ENCODE assay signal across 8 cellular contexts in the genomic region with DNA sequence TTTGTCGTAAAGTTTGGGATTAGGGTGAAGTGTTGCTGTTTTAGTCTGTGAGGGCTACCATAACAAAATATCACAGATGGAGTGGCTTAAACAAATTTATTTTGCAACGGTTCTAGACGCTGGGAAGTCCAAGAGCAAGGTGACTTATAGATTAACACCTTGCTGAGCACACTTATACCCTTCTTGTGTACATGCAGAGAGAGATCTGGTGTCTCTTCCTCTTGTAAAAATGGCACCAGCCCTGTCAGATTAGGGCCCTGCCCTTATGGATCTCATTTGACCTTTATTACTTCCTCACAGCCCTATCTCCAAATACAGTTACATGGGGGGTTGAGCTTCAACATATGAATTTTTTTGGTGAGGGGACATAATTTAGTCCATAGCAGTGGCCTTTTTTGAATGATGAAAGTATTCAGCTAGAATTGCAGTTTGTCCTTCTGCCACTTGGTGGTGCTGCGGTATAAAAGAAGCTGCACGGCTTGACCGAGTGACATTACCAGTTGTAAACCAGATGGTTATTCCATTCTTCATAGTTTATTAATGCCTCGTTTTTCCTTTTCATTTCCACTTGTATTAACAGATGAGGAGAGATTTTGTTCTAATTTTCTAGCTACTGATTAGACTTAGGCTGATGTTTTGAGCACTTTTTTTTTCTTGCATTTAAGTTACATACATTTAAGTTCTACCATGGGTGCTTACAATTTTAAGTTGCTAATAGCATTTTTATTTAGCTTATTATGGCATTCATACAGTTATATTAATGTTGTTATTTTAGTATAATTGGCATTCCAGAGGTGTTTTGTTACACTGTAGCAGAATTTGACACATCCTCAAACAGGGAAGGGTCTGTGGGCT. TPM values are rescaled to one million over a fixed set of nuclear protein-coding genes. Genes with fewer than 3 reads are reported as not detected.
DNase-seq lines count a peak whose midpoint lies in the region; ATAC-seq and TF ChIP-seq lines count a peak whose summit lies in the region.

No MANE protein-coding gene starts in this region.

- no peak overlapping the region for H3K27ac Mint-ChIP-seq in activated CD8-positive, alpha-beta T cell treated with anti-CD3 and anti-CD28 coated beads for 36 hours

- WGBS in mesenchymal stem cell = 49% methylated on average over 4 of the region's 7 CpGs

- H2AFZ ChIP-seq in mesenchymal stem cell (ENCODE audit: low read depth, low read length) = no peak overlapping the region

- intact Hi-C loops in activated CD8-positive, alpha-beta T cell treated with anti-CD3 and anti-CD28 coated beads for 36 hours (cut with micrococcal nuclease) = loop anchor here (5.0 to 10.0 kb wide), 2 partner anchors 331 to 609 kb away; no protein-coding TSS in a partner anchor

- H2BK12ac ChIP-seq in mesenchymal stem cell (ENCODE audit: low read length in 2 of 2) = no peak overlapping the region

- H3K79me1 ChIP-seq in mesenchymal stem cell (replicated peaks; ENCODE audit: low read length, poor library complexity, severe bottlenecking) = peaks cover 14% of the 10 kb centered on the region

- no peak overlapping the region for H3K4me3 ChIP-seq in effector memory CD4-positive, alpha-beta T cell (ENCODE audit: insufficient read depth, low read depth, low read length, poor library complexity, severe bottlenecking)
- H3K4me3 ChIP-seq in mesenchymal stem cell (ENCODE audit: insufficient read depth in 1 of 2, low read depth in 1 of 2, low read length in 2 of 2) = no peak overlapping the region

- peak; percentile 80 for DNase-seq in Ammon's horn (ENCODE audit: low spot score)
- peak; percentile 76 to 83 for DNase-seq in NCI-H446 (lab: John Stamatoyannopoulos, UW)
- peak; percentile 85 for DNase-seq in activated CD8-positive, alpha-beta T cell treated with anti-CD3 and anti-CD28 coated beads for 36 hours
- peak; percentile 43 to 68 (median 53) for DNase-seq in effector memory CD4-positive, alpha-beta T cell
- DNase-seq in mesenchymal stem cell = peak; percentile 79
- peak; percentile 55 to 62 for DNase-seq in stimulated activated CD8-positive, alpha-beta memory T cell treated with anti-CD3 and anti-CD28 coated beads, Interleukin-2, amount 100 ng/mL, for 48 hours (ENCODE audit: low read depth in 2 of 2)

- peak overlapping the region; percentile 13 for H3K9ac ChIP-seq in mesenchymal stem cell (ENCODE audit: low read length)

- peak; percentile 81 for ATAC-seq in GM18861 (IDR thresholded peaks at IDR 0.05; ENCODE audit: unreplicated experiment)
- ATAC-seq in HG03097 (IDR thresholded peaks at IDR 0.05; ENCODE audit: low FRiP score, unreplicated experiment) = peak; percentile 90
- ATAC-seq in activated CD8-positive, alpha-beta T cell treated with anti-CD3 and anti-CD28 coated beads for 36 hours = peak; percentile 94

- H3K9me3 ChIP-seq in effector memory CD4-positive, alpha-beta T cell (ENCODE audit: control insufficient read depth, low read length) = no peaks in the 10 kb centered on the region
- no peaks in the 10 kb centered on the region for H3K9me3 ChIP-seq in mesenchymal stem cell (ENCODE audit: control insufficient read depth, low read length)

- POLR2A ChIA-PET in activated CD8-positive, alpha-beta T cell treated with anti-CD3 and anti-CD28 coated beads for 36 hours (lab: Charles Lee) = interaction anchor here (0.6 to 1.9 kb wide), 5 partner anchors 8 to 119 kb away, joined by 3 to 4 read pairs (median 3); no protein-coding TSS in a partner anchor

- no peak overlapping the region for H3K23ac ChIP-seq in mesenchymal stem cell (ENCODE audit: low read length in 2 of 2)

- no peak overlapping the region for H3K14ac ChIP-seq in mesenchymal stem cell (ENCODE audit: low read length in 2 of 2)

- H3K36me3 Mint-ChIP-seq in activated CD8-positive, alpha-beta T cell treated with anti-CD3 and anti-CD28 coated beads for 36 hours (ENCODE audit: low read depth) = peaks cover 10% of the 10 kb centered on the region

- no peak overlapping the region for H2BK5ac ChIP-seq in mesenchymal stem cell (ENCODE audit: low read depth, low read length, poor library complexity, severe bottlenecking)

- no peak overlapping the region for H3K27ac ChIP-seq in effector memory CD4-positive, alpha-beta T cell (ENCODE audit: insufficient read depth, low read length, poor library complexity, severe bottlenecking)
- no peak overlapping the region for H3K27ac ChIP-seq in mesenchymal stem cell (ENCODE audit: low read length, poor library complexity, severe bottlenecking)

- no peak overlapping the region for H4K8ac ChIP-seq in mesenchymal stem cell (ENCODE audit: low read length)

- H3K4me2 ChIP-seq in mesenchymal stem cell (ENCODE audit: low read length, poor library complexity, severe bottlenecking) = no peak overlapping the region

- H3K27me3 ChIP-seq in effector memory CD4-positive, alpha-beta T cell (replicated peaks; ENCODE audit: control insufficient read depth, insufficient read depth, low read length, poor library complexity, severe bottlenecking) = no peaks in the 10 kb centered on the region
- no peaks in the 10 kb centered on the region for H3K27me3 ChIP-seq in mesenchymal stem cell (ENCODE audit: control insufficient read depth in 1 of 2, insufficient read depth in 1 of 2, low read length in 2 of 2)

- H3K4ac ChIP-seq in mesenchymal stem cell (ENCODE audit: low read depth in 1 of 2, low read length in 2 of 2) = no peak overlapping the region

- no peak overlapping the region for H2AK5ac ChIP-seq in mesenchymal stem cell (ENCODE audit: low read length, severe bottlenecking)

- H3K4me1 Mint-ChIP-seq in activated CD8-positive, alpha-beta T cell treated with anti-CD3 and anti-CD28 coated beads for 36 hours (ENCODE audit: low read depth) = peaks cover 25% of the 10 kb centered on the region

- CTCF ChIA-PET in activated CD8-positive, alpha-beta T cell treated with anti-CD3 and anti-CD28 coated beads for 36 hours (lab: Charles Lee) = interaction anchor here (0.7 to 3.9 kb wide), 87 partner anchors 10 to 612 kb away, joined by 3 to 75 read pairs (median 4); partner anchors contain the start of genes DCP2 and SRP19

- H3K27me3 Mint-ChIP-seq in activated CD8-positive, alpha-beta T cell treated with anti-CD3 and anti-CD28 coated beads for 36 hours = no peaks in the 10 kb centered on the region

- H3K4me1 ChIP-seq in effector memory CD4-positive, alpha-beta T cell (ENCODE audit: control insufficient read depth, insufficient read depth, low read length, poor library complexity, severe bottlenecking) = no peaks in the 10 kb centered on the region
- H3K4me1 ChIP-seq in mesenchymal stem cell (ENCODE audit: control insufficient read depth, insufficient read depth, low read depth, low read length) = peaks cover 2% of the 10 kb centered on the region

- no peak overlapping the region for H3K18ac ChIP-seq in mesenchymal stem cell (ENCODE audit: low read depth in 1 of 2, low read length in 2 of 2)

- H2BK15ac ChIP-seq in mesenchymal stem cell (ENCODE audit: low read depth, poor library complexity, severe bottlenecking) = no peak overlapping the region

- TF ChIP-seq CTCF in activated CD8-positive, alpha-beta T cell treated with anti-CD3 and anti-CD28 coated beads for 36 hours (IDR thresholded peaks at IDR 0.05) = peak; percentile 98

- no peak overlapping the region for H4K91ac ChIP-seq in mesenchymal stem cell (ENCODE audit: low read length)

- no peak overlapping the region for H3K4me3 Mint-ChIP-seq in activated CD8-positive, alpha-beta T cell treated with anti-CD3 and anti-CD28 coated beads for 36 hours

- no peaks in the 10 kb centered on the region for H3K9me3 Mint-ChIP-seq in activated CD8-positive, alpha-beta T cell treated with anti-CD3 and anti-CD28 coated beads for 36 hours

- peaks cover 15% of the 10 kb centered on the region for H3K36me3 ChIP-seq in effector memory CD4-positive, alpha-beta T cell (ENCODE audit: control insufficient read depth, insufficient read depth, low read length)
- H3K36me3 ChIP-seq in mesenchymal stem cell (ENCODE audit: control insufficient read depth in 1 of 2, insufficient read depth in 2 of 2, low read depth in 1 of 2, low read length in 2 of 2) = peaks cover 0 to 42% of the 10 kb centered on the region in 2 experiments

- H2BK120ac ChIP-seq in mesenchymal stem cell (ENCODE audit: low read depth, low read length) = no peak overlapping the region

RNA-seq across cellular contexts. Expression of gene DCP2, which starts 19.4 kb away (rescaled TPM):
- 10 to 100 TPM; 88.9 to 91.0 TPM for total RNA-seq in activated CD8-positive, alpha-beta T cell treated with anti-CD3 and anti-CD28 coated beads for 36 hours
- 10.1 TPM for polyA plus RNA-seq in mesenchymal stem cell (2013, experiment 1 of 2)
- polyA plus RNA-seq in mesenchymal stem cell (2013, experiment 2 of 2) = 11.1 TPM
